Comparison of ENCODE assay signal across 1 cellular context in the genomic region with DNA sequence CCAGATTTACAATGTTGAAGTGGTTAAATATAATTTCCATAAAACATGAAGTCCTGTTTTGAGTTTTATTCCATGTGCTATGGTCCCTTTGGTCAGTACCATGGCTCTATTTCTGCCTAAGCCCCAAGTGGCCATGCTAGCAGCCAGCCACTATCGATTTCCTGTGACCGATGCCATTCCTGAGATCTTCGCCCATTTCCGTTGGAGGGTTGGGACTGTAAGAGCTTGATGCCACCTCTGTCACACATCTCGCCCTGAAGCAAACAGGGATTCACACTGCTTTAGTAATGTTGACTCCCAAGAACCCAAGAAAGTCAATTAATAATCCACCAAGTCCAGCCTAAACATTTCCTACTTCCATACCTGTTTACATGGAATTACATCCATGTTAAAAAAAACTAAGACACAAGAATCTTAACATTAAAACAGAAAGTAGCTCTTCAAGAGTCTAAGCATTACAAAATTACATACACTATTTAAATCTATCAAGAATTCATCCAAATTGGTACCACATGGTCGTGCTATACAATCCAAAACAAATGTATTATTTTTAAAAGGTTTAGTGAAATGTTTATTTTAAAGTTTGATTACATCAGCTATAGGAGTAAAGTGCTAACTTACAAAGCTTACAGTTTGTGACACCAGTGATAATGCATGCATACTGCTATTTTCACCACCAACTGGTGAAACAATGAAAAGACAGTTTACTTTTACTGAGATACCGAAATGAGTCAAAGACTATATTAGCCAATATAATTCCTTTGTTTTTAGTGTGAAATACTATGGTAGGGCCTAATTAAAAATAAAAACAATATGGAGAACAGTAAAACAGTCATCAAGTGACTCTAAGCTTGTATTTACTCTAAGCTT.
TF ChIP-seq lines count a peak whose summit lies in the region.

No MANE protein-coding gene starts in this region.

TF ChIP-seq in HepG2, 621 proteins besides CTCF, POLR2A, EP300 and RAD21 (continues in another document):
- peak; percentile 97 for TF ChIP-seq RBM22 (optimal IDR thresholded peaks at IDR 0.05; ENCODE audit: low read length)
- 0 out of 2 replicates have a peak, but pooled peaks have one; percentile 13 for TF ChIP-seq ZFP36L1 (CRISPR knock-in tag; IDR thresholded peaks at IDR 0.05)
- TF ChIP-seq ZC3H4 (CRISPR knock-in tag; IDR thresholded peaks at IDR 0.05; ENCODE audit: borderline replicate concordance) = peak; percentile 61
- TF ChIP-seq TOPORS (CRISPR knock-in tag; IDR thresholded peaks at IDR 0.05) = peak; percentile 15; the same call in 1 of the 2 replicates
- TF ChIP-seq FOXA1 (IDR thresholded peaks at IDR 0.05) = no peak
- peak; percentile 50 for TF ChIP-seq FOXA1 (CRISPR knock-in tag; IDR thresholded peaks at IDR 0.05)
- TF ChIP-seq MBD4 (IDR thresholded peaks at IDR 0.05; ENCODE audit: borderline replicate concordance, low read length) = peak; percentile 50; the same call in 1 of the 2 replicates
- no peak for TF ChIP-seq ZNF782 (CRISPR knock-in tag; IDR thresholded peaks at IDR 0.05; ENCODE audit: borderline replicate concordance)
- peak; percentile 32; the same call in 1 of the 2 replicates for TF ChIP-seq HNRNPUL1 (IDR thresholded peaks at IDR 0.05; ENCODE audit: low read depth, low read length)
- peak; percentile 81; the same call in 1 of the 2 replicates for TF ChIP-seq CC2D1A (CRISPR knock-in tag; IDR thresholded peaks at IDR 0.05)
- peak; percentile 42; the same call in 1 of the 2 replicates for TF ChIP-seq AHDC1 (CRISPR knock-in tag; IDR thresholded peaks at IDR 0.05; ENCODE audit: borderline replicate concordance)
- TF ChIP-seq MXD4 (CRISPR knock-in tag; IDR thresholded peaks at IDR 0.05) = no peak
- peak; percentile 27 for TF ChIP-seq GATAD2A (CRISPR knock-in tag; IDR thresholded peaks at IDR 0.05)
- 0 out of 2 replicates have a peak, but pooled peaks have one; percentile 19 for TF ChIP-seq TBX3 (IDR thresholded peaks at IDR 0.05; ENCODE audit: borderline replicate concordance)
- TF ChIP-seq PHF5A (CRISPR knock-in tag; IDR thresholded peaks at IDR 0.05; ENCODE audit: low read depth, unreplicated experiment) = peak; percentile 11
- peak; percentile 20; the same call in 1 of the 2 replicates for TF ChIP-seq KAT7 (CRISPR knock-in tag; IDR thresholded peaks at IDR 0.05; ENCODE audit: borderline replicate concordance)
- TF ChIP-seq ZNF816 (CRISPR knock-in tag; IDR thresholded peaks at IDR 0.05; ENCODE audit: borderline replicate concordance) = peak; percentile 72; the same call in 1 of the 2 replicates
- TF ChIP-seq, protein P1, sequence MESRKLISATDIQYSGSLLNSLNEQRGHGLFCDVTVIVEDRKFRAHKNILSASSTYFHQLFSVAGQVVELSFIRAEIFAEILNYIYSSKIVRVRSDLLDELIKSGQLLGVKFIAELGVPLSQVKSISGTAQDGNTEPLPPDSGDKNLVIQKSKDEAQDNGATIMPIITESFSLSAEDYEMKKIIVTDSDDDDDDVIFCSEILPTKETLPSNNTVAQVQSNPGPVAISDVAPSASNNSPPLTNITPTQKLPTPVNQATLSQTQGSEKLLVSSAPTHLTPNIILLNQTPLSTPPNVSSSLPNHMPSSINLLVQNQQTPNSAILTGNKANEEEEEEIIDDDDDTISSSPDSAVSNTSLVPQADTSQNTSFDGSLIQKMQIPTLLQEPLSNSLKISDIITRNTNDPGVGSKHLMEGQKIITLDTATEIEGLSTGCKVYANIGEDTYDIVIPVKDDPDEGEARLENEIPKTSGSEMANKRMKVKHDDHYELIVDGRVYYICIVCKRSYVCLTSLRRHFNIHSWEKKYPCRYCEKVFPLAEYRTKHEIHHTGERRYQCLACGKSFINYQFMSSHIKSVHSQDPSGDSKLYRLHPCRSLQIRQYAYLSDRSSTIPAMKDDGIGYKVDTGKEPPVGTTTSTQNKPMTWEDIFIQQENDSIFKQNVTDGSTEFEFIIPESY (CRISPR knock-in tag; IDR thresholded peaks at IDR 0.05) = 0 out of 2 replicates have a peak, but pooled peaks have one; percentile 37
- TF ChIP-seq PAF1 (CRISPR knock-in tag; IDR thresholded peaks at IDR 0.05) = peak; percentile 70; the same call in 1 of the 2 replicates
- TF ChIP-seq CEBPG (CRISPR knock-in tag; IDR thresholded peaks at IDR 0.05) = 0 out of 2 replicates have a peak, but pooled peaks have one; percentile 21
- TF ChIP-seq HIC2 (CRISPR knock-in tag; IDR thresholded peaks at IDR 0.05; ENCODE audit: low read depth) = 0 out of 2 replicates have a peak, but pooled peaks have one; percentile 20
- TF ChIP-seq POGZ (CRISPR knock-in tag; IDR thresholded peaks at IDR 0.05) = peak; percentile 46; the same call in 1 of the 2 replicates
- peak; percentile 83 for TF ChIP-seq MBNL3 (CRISPR knock-in tag; conservative IDR thresholded peaks at IDR 0.05)
- 0 out of 2 replicates have a peak, but pooled peaks have one; percentile 18 for TF ChIP-seq ERF (CRISPR knock-in tag; IDR thresholded peaks at IDR 0.05)
- no peak for TF ChIP-seq BORCS8-MEF2B (CRISPR knock-in tag; IDR thresholded peaks at IDR 0.05)
- TF ChIP-seq HOMEZ (CRISPR knock-in tag; IDR thresholded peaks at IDR 0.05; ENCODE audit: low read depth) = peak; percentile 89
- TF ChIP-seq ZFP82 (CRISPR knock-in tag; IDR thresholded peaks at IDR 0.05; ENCODE audit: borderline replicate concordance) = peak; percentile 82
- peak; percentile 54; the same call in 1 of the 2 replicates for TF ChIP-seq POLR2G (IDR thresholded peaks at IDR 0.05; ENCODE audit: low read depth, low read length)
- TF ChIP-seq CBX5 (CRISPR knock-in tag; IDR thresholded peaks at IDR 0.05; ENCODE audit: borderline replicate concordance) = peak; percentile 87; the same call in 1 of the 2 replicates
- TF ChIP-seq, protein P2, sequence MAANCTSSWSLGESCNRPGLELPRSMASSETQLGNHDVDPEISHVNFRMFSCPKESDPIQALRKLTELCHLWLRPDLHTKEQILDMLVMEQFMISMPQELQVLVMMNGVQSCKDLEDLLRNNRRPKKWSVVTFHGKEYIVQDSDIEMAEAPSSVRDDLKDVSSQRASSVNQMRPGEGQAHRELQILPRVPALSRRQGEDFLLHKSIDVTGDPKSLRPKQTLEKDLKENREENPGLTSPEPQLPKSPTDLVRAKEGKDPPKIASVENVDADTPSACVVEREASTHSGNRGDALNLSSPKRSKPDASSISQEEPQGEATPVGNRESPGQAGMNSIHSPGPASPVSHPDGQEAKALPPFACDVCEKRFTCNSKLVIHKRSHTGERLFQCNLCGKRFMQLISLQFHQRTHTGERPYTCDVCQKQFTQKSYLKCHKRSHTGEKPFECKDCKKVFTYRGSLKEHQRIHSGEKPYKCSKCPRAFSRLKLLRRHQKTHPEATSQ (CRISPR knock-in tag; IDR thresholded peaks at IDR 0.05; ENCODE audit: borderline replicate concordance) = no peak
- 0 out of 2 replicates have a peak, but pooled peaks have one; percentile 6 for TF ChIP-seq HDAC2 (CRISPR knock-in tag; IDR thresholded peaks at IDR 0.05)
- TF ChIP-seq ZNF414 (CRISPR knock-in tag; IDR thresholded peaks at IDR 0.05) = 0 out of 2 replicates have a peak, but pooled peaks have one; percentile 15
- TF ChIP-seq GABPA (IDR thresholded peaks at IDR 0.05; ENCODE audit: low read depth, low read length) = no peak
- TF ChIP-seq GABPA (CRISPR knock-in tag; IDR thresholded peaks at IDR 0.05; ENCODE audit: low read depth) = peak; percentile 24; the same call in 1 of the 2 replicates
- TF ChIP-seq SIN3A (IDR thresholded peaks at IDR 0.05; ENCODE audit: borderline replicate concordance, low read depth, low read length) = 0 out of 2 replicates have a peak, but pooled peaks have one; percentile 42
- 0 out of 2 replicates have a peak, but pooled peaks have one; percentile 29 for TF ChIP-seq HBP1 (CRISPR knock-in tag; IDR thresholded peaks at IDR 0.05; ENCODE audit: low read depth)
- no peak; the same call in 1 of the 2 replicates for TF ChIP-seq ZNF780A (CRISPR knock-in tag; IDR thresholded peaks at IDR 0.05)
- TF ChIP-seq ZBTB25 (CRISPR knock-in tag; IDR thresholded peaks at IDR 0.05) = peak; percentile 44; the same call in 1 of the 2 replicates
- 0 out of 2 replicates have a peak, but pooled peaks have one; percentile 6 for TF ChIP-seq KAT8 (CRISPR knock-in tag; IDR thresholded peaks at IDR 0.05)
- TF ChIP-seq CHD4 (IDR thresholded peaks at IDR 0.05; ENCODE audit: borderline replicate concordance, low read length) = peak; percentile 12; the same call in 1 of the 2 replicates
